ENCODE assay signal across 8 cellular contexts in genomic region chr1:27527223-27527856, GRCh38. TPM values are rescaled to one million over a fixed set of nuclear protein-coding genes. Genes with fewer than 3 reads are reported as not detected.
A peak's percentile ranks its signal among the peaks of the same experiment; 100 is the strongest.
DNase-seq lines count a peak whose midpoint lies in the region; ATAC-seq and TF ChIP-seq lines count a peak whose summit lies in the region.

No MANE protein-coding gene starts in this region.

- peak overlapping the region; percentile 91 for H4K8ac ChIP-seq in mesenchymal stem cell (ENCODE audit: low read length)

- 15% methylated on average over 15 of the region's 21 CpGs for WGBS in mesenchymal stem cell

- peak overlapping the region; percentile 62 for H3K27ac ChIP-seq in CD4-positive, alpha-beta memory T cell (ENCODE audit: low read depth, low read length)
- H3K27ac ChIP-seq in RWPE2 (ENCODE audit: poor library complexity, severe bottlenecking) = peak overlapping the region; percentile 77
- peak overlapping the region; percentile 76 for H3K27ac ChIP-seq in colonic mucosa
- no peak overlapping the region for H3K27ac ChIP-seq in mesenchymal stem cell (ENCODE audit: low read length, poor library complexity, severe bottlenecking)
- H3K27ac ChIP-seq in tibial artery = peak overlapping the region; percentile 86 to 89

- H3K23ac ChIP-seq in mesenchymal stem cell (ENCODE audit: low read length in 2 of 2) = peak overlapping the region in 1 of 2 experiments; percentile 47

- H3K27me3 Mint-ChIP-seq in CD4-positive, alpha-beta memory T cell = no peaks in the 10 kb centered on the region

- H3K4me2 ChIP-seq in mesenchymal stem cell (ENCODE audit: low read length, poor library complexity, severe bottlenecking) = peak overlapping the region; percentile 71

- DNase-seq in CD4-positive, alpha-beta memory T cell = peak; percentile 47 to 76 (median 72)
- DNase-seq in LHCN-M2 (ENCODE audit: low read depth) = peak; percentile 88
- DNase-seq in RWPE2 (ENCODE audit: low spot score) = no peak
- peak; percentile 72 for DNase-seq in colonic mucosa
- peak; percentile 94 for DNase-seq in mesenchymal stem cell
- peak in 1 of 2 donors; percentile 72 for DNase-seq in tibial artery
- no peak for DNase-seq in HCEC 1CT

- H2BK12ac ChIP-seq in mesenchymal stem cell (ENCODE audit: low read length in 2 of 2) = peak overlapping the region; percentile 93 to 95

- H3K36me3 Mint-ChIP-seq in CD4-positive, alpha-beta memory T cell = peaks cover 0 to 8% of the 10 kb centered on the region in 2 donors

- no peak for ATAC-seq in RWPE2 (ENCODE audit: low read depth)
- ATAC-seq in activated CD4-positive, CD25-positive, alpha-beta regulatory T cell treated with anti-CD3 and anti-CD28 coated beads, Interleukin-2, amount 50 U/mL, for 24 hours = no peak

- peak overlapping the region; percentile 89 to 99 for H3K18ac ChIP-seq in mesenchymal stem cell (ENCODE audit: low read depth in 1 of 2, low read length in 2 of 2)

- peak overlapping the region; percentile 92 to 96 for H3K4ac ChIP-seq in mesenchymal stem cell (ENCODE audit: low read depth in 1 of 2, low read length in 2 of 2)

- peak overlapping the region; percentile 94 for H2BK15ac ChIP-seq in mesenchymal stem cell (ENCODE audit: low read depth, poor library complexity, severe bottlenecking)

- no peaks in the 10 kb centered on the region for H3K9me3 ChIP-seq in CD4-positive, alpha-beta memory T cell (ENCODE audit: control insufficient read depth in 1 of 2, low read length in 2 of 2)
- H3K9me3 ChIP-seq in RWPE2 (ENCODE audit: severe bottlenecking) = no peaks in the 10 kb centered on the region
- H3K9me3 ChIP-seq in colonic mucosa = no peaks in the 10 kb centered on the region
- H3K9me3 ChIP-seq in mesenchymal stem cell (ENCODE audit: control insufficient read depth, low read length) = no peaks in the 10 kb centered on the region
- no peaks in the 10 kb centered on the region for H3K9me3 ChIP-seq in tibial artery

- H2BK5ac ChIP-seq in mesenchymal stem cell (ENCODE audit: low read depth, low read length, poor library complexity, severe bottlenecking) = no peak overlapping the region

- H3K4me3 ChIP-seq in CD4-positive, alpha-beta memory T cell (ENCODE audit: low read length in 2 of 2) = peak overlapping the region in 1 of 2 donors; percentile 8
- H3K4me3 ChIP-seq in RWPE2 (ENCODE audit: severe bottlenecking) (peak overlapping the region; percentile 23), colonic mucosa (peak overlapping the region; percentile 52), mesenchymal stem cell (ENCODE audit: insufficient read depth in 1 of 2, low read depth in 1 of 2, low read length in 2 of 2) (peak overlapping the region; percentile 35 to 40), tibial artery (peak overlapping the region; percentile 50 to 61)

- intact Hi-C loops in CD4-positive, alpha-beta memory T cell (cut with micrococcal nuclease) = loop anchor here (5.0 kb wide), 1 partner anchor 40 kb away; no protein-coding TSS in a partner anchor
- intact Hi-C loops in colonic mucosa (cut with DNase I) = no loop called here
- intact Hi-C loops in tibial artery (cut with DNase I; ENCODE audit: low total_unique reads) = loop anchor here (5.0 kb wide), 1 partner anchor 35 kb away; the partner anchor contains the start of gene WASF2

- peak overlapping the region; percentile 16 for H2AFZ ChIP-seq in mesenchymal stem cell (ENCODE audit: low read depth, low read length)

- peak overlapping the region; percentile 84 for H2BK120ac ChIP-seq in mesenchymal stem cell (ENCODE audit: low read depth, low read length)

- peaks cover 70% of the 10 kb centered on the region for H3K4me1 ChIP-seq in CD4-positive, alpha-beta memory T cell (ENCODE audit: insufficient read depth, low read length)
- H3K4me1 ChIP-seq in RWPE2 (ENCODE audit: insufficient read depth, poor library complexity, severe bottlenecking) (peaks cover 42% of the 10 kb centered on the region), colonic mucosa (peaks cover 27% of the 10 kb centered on the region), mesenchymal stem cell (ENCODE audit: control insufficient read depth, insufficient read depth, low read depth, low read length) (peaks cover 61% of the 10 kb centered on the region), tibial artery (peaks cover 8 to 73% (median 65%) of the 10 kb centered on the region in 4 donors)

- H3K14ac ChIP-seq in mesenchymal stem cell (ENCODE audit: low read length in 2 of 2) = peak overlapping the region in 1 of 2 experiments; percentile 37

- H3K4me1 Mint-ChIP-seq in CD4-positive, alpha-beta memory T cell = peaks cover 46 to 68% (median 58%) of the 10 kb centered on the region in 4 donors

- no peak for TF ChIP-seq CTCF in RWPE2 (IDR thresholded peaks at IDR 0.05; ENCODE audit: poor library complexity, severe bottlenecking)
- TF ChIP-seq CTCF in colonic mucosa (IDR thresholded peaks at IDR 0.05) = no peak
- TF ChIP-seq CTCF in tibial artery (IDR thresholded peaks at IDR 0.05) = no peak

- no peaks in the 10 kb centered on the region for H3K9me3 Mint-ChIP-seq in CD4-positive, alpha-beta memory T cell

- peak overlapping the region; percentile 33 for H2AK5ac ChIP-seq in mesenchymal stem cell (ENCODE audit: low read length, severe bottlenecking)

- peak overlapping the region; percentile 97 for H4K91ac ChIP-seq in mesenchymal stem cell (ENCODE audit: low read length)

- peak overlapping the region; percentile 48 to 96 (median 93) for H3K27ac Mint-ChIP-seq in CD4-positive, alpha-beta memory T cell

- peak overlapping the region; percentile 4 to 92 (median 70) for H3K4me3 Mint-ChIP-seq in CD4-positive, alpha-beta memory T cell

- H3K9ac ChIP-seq in colonic mucosa (ENCODE audit: low read depth in 2 of 2, low read length in 2 of 2) = peak overlapping the region; percentile 78 to 88
- H3K9ac ChIP-seq in mesenchymal stem cell (ENCODE audit: low read length) = peak overlapping the region; percentile 75

- H3K36me3 ChIP-seq in CD4-positive, alpha-beta memory T cell (ENCODE audit: insufficient read depth, low read length) = no peaks in the 10 kb centered on the region
- H3K36me3 ChIP-seq in RWPE2 (ENCODE audit: low read depth) = no peaks in the 10 kb centered on the region
- no peaks in the 10 kb centered on the region for H3K36me3 ChIP-seq in colonic mucosa
- peaks cover 11% of the 10 kb centered on the region in 2 experiments for H3K36me3 ChIP-seq in mesenchymal stem cell (ENCODE audit: control insufficient read depth in 1 of 2, insufficient read depth in 2 of 2, low read depth in 1 of 2, low read length in 2 of 2)
- H3K36me3 ChIP-seq in tibial artery = peaks cover 0 to 3% (median 0%) of the 10 kb centered on the region in 3 donors

- CTCF ChIA-PET in CD4-positive, alpha-beta memory T cell (lab: Charles Lee; ENCODE audit: partially characterized antibody) = interaction anchor here (1.1 to 5.9 kb wide), 3 partner anchors 30 to 140 kb away, joined by 3 to 36 read pairs (median 4); no protein-coding TSS in a partner anchor

- H3K79me1 ChIP-seq in mesenchymal stem cell (replicated peaks; ENCODE audit: low read length, poor library complexity, severe bottlenecking) = peaks cover under 1% of the 10 kb centered on the region

- H3K27me3 ChIP-seq in CD4-positive, alpha-beta memory T cell (ENCODE audit: insufficient read depth, low read length) = no peaks in the 10 kb centered on the region
- no peaks in the 10 kb centered on the region for H3K27me3 ChIP-seq in RWPE2 (ENCODE audit: insufficient read depth, poor library complexity, severe bottlenecking)
- no peaks in the 10 kb centered on the region for H3K27me3 ChIP-seq in colonic mucosa
- H3K27me3 ChIP-seq in mesenchymal stem cell (ENCODE audit: control insufficient read depth in 1 of 2, insufficient read depth in 1 of 2, low read length in 2 of 2) = no peaks in the 10 kb centered on the region
- no peaks in the 10 kb centered on the region for H3K27me3 ChIP-seq in tibial artery

- POLR2A ChIA-PET in CD4-positive, alpha-beta memory T cell (lab: Charles Lee; ENCODE audit: partially characterized antibody) = interaction anchor here (0.6 to 2.0 kb wide), 9 partner anchors 11 to 183 kb away, joined by 3 to 18 read pairs (median 3); partner anchors contain the start of gene WASF2

RNA-seq across cellular contexts. Expression of gene WASF2, which starts 37.4 kb away (rescaled TPM):
- 100 to 1,000 TPM; 163 to 164 TPM for total RNA-seq in CD4-positive, alpha-beta memory T cell
- 10 to 100 TPM; 31.6 to 81.1 TPM for polyA plus RNA-seq in CD4-positive, alpha-beta memory T cell
- 21.2 and 31.0 TPM in 2 replicates for total RNA-seq in LHCN-M2 (2014; rRNA removed)
- 71.6 TPM for polyA plus RNA-seq in LHCN-M2 (2012)
- total RNA-seq in colonic mucosa = 100 to 1,000 TPM; 120 to 168 TPM
- polyA plus RNA-seq in mesenchymal stem cell (2013, experiment 1 of 2) = 68.4 TPM
- 68.6 TPM for polyA plus RNA-seq in mesenchymal stem cell (2013, experiment 2 of 2)

Comparison
In these comparisons a context has a peak if more than half of its experiments do, and no peak if none do; other contexts are left out.
1. DNase-seq: peak in CD4-positive, alpha-beta memory T cell (5 of 5), LHCN-M2 (single experiment), colonic mucosa (single experiment) and mesenchymal stem cell (single experiment); none in RWPE2 (single experiment) and HCEC 1CT (single experiment).